8 cellular contexts compared by ENCODE assay signal in genomic region chr5:119452373-119453044, GRCh38. TPM values are rescaled to one million over a fixed set of nuclear protein-coding genes. Genes with fewer than 3 reads are reported as not detected.
DNase-seq lines count a peak whose midpoint lies in the region; ATAC-seq and TF ChIP-seq lines count a peak whose summit lies in the region.

TSS of gene HSD17B4 (plus strand) at chr5:119452497. CDS start at chr5:119452576, 79 bp downstream.

- no peak for TF ChIP-seq CTCF in AG10803 (conservative IDR thresholded peaks at IDR 0.05; ENCODE audit: low read length)
- no peak for TF ChIP-seq CTCF in kidney epithelial cell (IDR thresholded peaks at IDR 0.05; ENCODE audit: insufficient read depth, low read length, poor library complexity, severe bottlenecking)

- H3K27me3 ChIP-seq in kidney epithelial cell (ENCODE audit: control insufficient read depth, insufficient read depth, low read length): no peaks in the 10 kb centered on the region

- H3K36me3 ChIP-seq in kidney epithelial cell (ENCODE audit: control insufficient read depth, insufficient read depth, low read length): no peaks in the 10 kb centered on the region

- H3K4me3 ChIP-seq in AG10803 (ENCODE audit: low read length) (peak within 1 kb of the TSS; percentile 92), kidney epithelial cell (ENCODE audit: low read depth, low read length) (peak within 1 kb of the TSS; percentile 94)

- DNase-seq in AG10803 (ENCODE audit: low read depth): peak; percentile 82
- DNase-seq in NCI-H446 treated with DMSO at 0.1 percent for 48 hours (lab: John Stamatoyannopoulos, UW): peak; percentile 77
- peak; percentile 64 for DNase-seq in activated CD4-positive, alpha-beta T cell treated with anti-CD3 and anti-CD28 coated beads for 1 hour
- DNase-seq in cerebellum (ENCODE audit: low spot score): peak; percentile 88
- DNase-seq in kidney epithelial cell (ENCODE audit: low read depth): peak; percentile 65
- peak; percentile 61 to 69 for DNase-seq in stimulated activated CD4-positive, alpha-beta T cell treated with anti-CD3 and anti-CD28 coated beads, Interleukin-15, amount 100 ng/mL, for 48 hours (ENCODE audit: low read depth in 2 of 2)

- ATAC-seq in GM19035 (IDR thresholded peaks at IDR 0.05; ENCODE audit: unreplicated experiment) (peak; percentile 98), HG03354 (IDR thresholded peaks at IDR 0.05; ENCODE audit: poor library complexity, severe bottlenecking, unreplicated experiment) (peak; percentile 98)

RNA-seq across cellular contexts. Expression of gene HSD17B4, which starts in this region (rescaled TPM):
- total RNA-seq in cerebellum: 149 TPM
- 74.0 and 95.2 TPM in 2 replicates for total RNA-seq in kidney epithelial cell

Comparison
In these comparisons a context has a peak if more than half of its experiments do, and no peak if none do; other contexts are left out.
1. Peak in every context shown above with its lines: DNase-seq, ATAC-seq and H3K4me3 ChIP-seq.